20 cellular contexts compared by ENCODE assay signal in the genomic region with DNA sequence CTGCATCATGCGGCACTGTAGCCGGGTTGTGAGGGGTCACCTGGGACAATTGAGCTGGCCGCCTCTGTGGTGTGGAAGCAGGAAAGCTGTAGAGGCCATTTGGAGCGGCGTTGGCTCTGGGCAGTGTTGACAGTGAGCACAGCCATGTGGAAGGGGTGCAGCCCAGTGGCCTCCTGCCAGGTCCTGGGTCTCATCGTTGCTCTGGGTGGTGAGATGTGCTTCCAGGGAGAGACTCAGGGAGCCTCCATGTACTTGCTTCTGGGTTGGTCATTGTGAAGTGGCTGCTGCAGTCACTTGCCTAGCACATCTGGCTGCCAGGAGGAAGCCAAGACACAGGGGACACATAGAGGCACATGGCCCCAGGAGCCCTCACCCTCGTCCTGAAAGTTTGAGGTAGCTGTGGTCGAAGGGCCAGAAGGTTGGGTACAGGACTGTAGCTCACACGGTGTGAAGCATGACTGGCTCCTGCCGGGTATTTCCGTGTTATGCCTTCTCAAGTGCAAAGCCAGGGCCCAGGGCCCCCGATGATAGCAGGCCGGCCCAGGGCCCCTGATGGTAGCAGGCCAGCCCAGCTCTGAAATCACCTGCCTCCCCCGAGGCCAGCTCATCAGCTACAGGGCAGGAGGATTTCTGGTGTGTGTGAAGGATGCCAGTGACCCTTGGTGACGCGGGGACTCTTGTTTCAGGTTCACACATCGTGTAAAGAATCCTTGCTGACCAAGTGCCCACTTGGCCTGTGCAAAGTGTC.
DNase-seq lines count a peak whose midpoint lies in the region; ATAC-seq, FAIRE-seq and TF ChIP-seq lines count a peak whose summit lies in the region.
"Had no signal": no experiment of that assay in that cellular context is flagged by ENCODE, and none has a peak within 500 bp of the region (broad histone marks: within the 10 kb centered on the region; RNA-seq: fewer than 3 reads in every experiment).

No MANE protein-coding gene starts in this region.

- H3K4me3 Mint-ChIP-seq in activated CD4-positive, alpha-beta T cell treated with anti-CD3 and anti-CD28 coated beads, Interleukin-2, amount 10 ng/mL, durations not matched to agents 7 days and 5 days = no peak overlapping the region
- no peak overlapping the region for H3K4me3 Mint-ChIP-seq in activated CD4-positive, alpha-beta T cell treated with anti-CD3 and anti-CD28 coated beads, Interleukin-2, amount 10 ng/mL, durations not matched to agents 24 days and 14 days
- no peak overlapping the region for H3K4me3 Mint-ChIP-seq in activated naive CD8-positive, alpha-beta T cell treated with anti-CD3 and anti-CD28 coated beads, Interleukin-2, amount 10 ng/mL, durations not matched to agents 7 days and 5 days
- no peak overlapping the region for H3K4me3 Mint-ChIP-seq in stimulated activated effector memory CD8-positive, alpha-beta T cell treated with anti-CD3 and anti-CD28 coated beads, Interleukin-12 subunit alpha, Interleukin-12 subunit beta, amount 100 ng/mL, for 72 hours
- H3K4me3 Mint-ChIP-seq: neural progenitor cell; stimulated activated memory B cell treated with anti-CD40 and anti-IgM and Interleukin-4, amounts not matched to agents 10 μg/mL and 1 μg/mL and 100 μg/mL, for 72 hours had no signal

- no peak for ATAC-seq in activated naive CD8-positive, alpha-beta T cell treated with anti-CD3 and anti-CD28 coated beads, Interleukin-2, amount 10 ng/mL, durations not matched to agents 7 days and 5 days (ENCODE audit: low read depth)
- ATAC-seq in right cardiac atrium = peak; percentile 39 to 71
- ATAC-seq in stimulated activated effector memory CD8-positive, alpha-beta T cell treated with anti-CD3 and anti-CD28 coated beads, Interleukin-12 subunit alpha, Interleukin-12 subunit beta, amount 100 ng/mL, for 72 hours = no peak
- ATAC-seq: stimulated activated memory B cell treated with anti-CD40 and anti-IgM and Interleukin-4, amounts not matched to agents 10 μg/mL and 1 μg/mL and 100 μg/mL, for 72 hours had no signal

- no peak overlapping the region for H3K4me3 ChIP-seq in right cardiac atrium (ENCODE audit: low read length)
- H3K4me3 ChIP-seq: neural progenitor cell, tibial nerve had no signal

- no peaks in the 10 kb centered on the region for H3K27me3 ChIP-seq in right cardiac atrium (ENCODE audit: control insufficient read depth, insufficient read depth)
- H3K27me3 ChIP-seq: neural progenitor cell, tibial nerve had no signal

- no peaks in the 10 kb centered on the region for H3K9me3 ChIP-seq in right cardiac atrium (ENCODE audit: control insufficient read depth, low read length)
- H3K9me3 ChIP-seq: tibial nerve had no signal

- DNase-seq in activated CD4-positive, alpha-beta T cell treated with anti-CD3 and anti-CD28 coated beads, Interleukin-2, amount 10 ng/mL, durations not matched to agents 7 days and 5 days = no peak
- no peak for DNase-seq in activated CD4-positive, alpha-beta T cell treated with anti-CD3 and anti-CD28 coated beads, Interleukin-2, amount 10 ng/mL, durations not matched to agents 24 days and 14 days
- DNase-seq in activated naive CD8-positive, alpha-beta T cell treated with anti-CD3 and anti-CD28 coated beads, Interleukin-2, amount 10 ng/mL, durations not matched to agents 7 days and 5 days = peak; percentile 12
- DNase-seq in right cardiac atrium (peak in 1 of 3 donors; percentile 76), iPS-NIHi7 (ENCODE audit: extremely low spot score) (no peak), NCI-H1092 treated with DMSO at 0.1 percent for 48 hours (lab: John Stamatoyannopoulos, UW) (no peak), GM12891 (ENCODE audit: insufficient read length, low spot score) (no peak)
- DNase-seq in stimulated activated effector memory CD8-positive, alpha-beta T cell treated with anti-CD3 and anti-CD28 coated beads, Interleukin-12 subunit alpha, Interleukin-12 subunit beta, amount 100 ng/mL, for 72 hours (ENCODE audit: low spot score in 2 of 2) = no peak
- DNase-seq: activated CD4-positive, alpha-beta T cell treated with anti-CD3 and anti-CD28 coated beads for 48 hours; dermis blood vessel endothelial cell; hippocampal formation; kidney; MV-4-11; NCI-H2029 treated with DMSO at 0.1 percent for 48 hours; retina had no signal

- no peak for FAIRE-seq in GM12891 (lab: Jason Lieb, UNC)
- FAIRE-seq: kidney, TTC549 had no signal

- peaks cover 15% of the 10 kb centered on the region for H3K4me1 Mint-ChIP-seq in activated CD4-positive, alpha-beta T cell treated with anti-CD3 and anti-CD28 coated beads, Interleukin-2, amount 10 ng/mL, durations not matched to agents 7 days and 5 days
- H3K4me1 Mint-ChIP-seq in activated CD4-positive, alpha-beta T cell treated with anti-CD3 and anti-CD28 coated beads, Interleukin-2, amount 10 ng/mL, durations not matched to agents 24 days and 14 days = peaks cover 6% of the 10 kb centered on the region
- H3K4me1 Mint-ChIP-seq in activated naive CD8-positive, alpha-beta T cell treated with anti-CD3 and anti-CD28 coated beads, Interleukin-2, amount 10 ng/mL, durations not matched to agents 7 days and 5 days = peaks cover 9% of the 10 kb centered on the region
- H3K4me1 Mint-ChIP-seq in stimulated activated effector memory CD8-positive, alpha-beta T cell treated with anti-CD3 and anti-CD28 coated beads, Interleukin-12 subunit alpha, Interleukin-12 subunit beta, amount 100 ng/mL, for 72 hours = peaks cover 21% of the 10 kb centered on the region
- H3K4me1 Mint-ChIP-seq: neural progenitor cell had no signal

- 70% methylated on average over 17 of the region's 17 CpGs for WGBS in right cardiac atrium

- CTCF ChIA-PET in activated CD4-positive, alpha-beta T cell treated with anti-CD3 and anti-CD28 coated beads, Interleukin-2, amount 10 ng/mL, durations not matched to agents 7 days and 5 days (lab: Charles Lee) = interaction anchor here (0.7 kb wide), 1 partner anchor 22 kb away, joined by 3 read pairs; no protein-coding TSS in a partner anchor

- H3K4me1 ChIP-seq in right cardiac atrium (ENCODE audit: control insufficient read depth, insufficient read depth, low read length) = peaks cover 4% of the 10 kb centered on the region
- H3K4me1 ChIP-seq: neural progenitor cell, tibial nerve had no signal

- POLR2A ChIA-PET in activated CD4-positive, alpha-beta T cell treated with anti-CD3 and anti-CD28 coated beads, Interleukin-2, amount 10 ng/mL, durations not matched to agents 7 days and 5 days (lab: Charles Lee) = no interaction called here
- POLR2A ChIA-PET in activated naive CD8-positive, alpha-beta T cell treated with anti-CD3 and anti-CD28 coated beads, Interleukin-2, amount 10 ng/mL, durations not matched to agents 7 days and 5 days (lab: Charles Lee) = no interaction called here

- peak overlapping the region; percentile 1 for H3K27ac Mint-ChIP-seq in activated CD4-positive, alpha-beta T cell treated with anti-CD3 and anti-CD28 coated beads, Interleukin-2, amount 10 ng/mL, durations not matched to agents 7 days and 5 days
- H3K27ac Mint-ChIP-seq in activated CD4-positive, alpha-beta T cell treated with anti-CD3 and anti-CD28 coated beads, Interleukin-2, amount 10 ng/mL, durations not matched to agents 24 days and 14 days = no peak overlapping the region
- H3K27ac Mint-ChIP-seq in activated naive CD8-positive, alpha-beta T cell treated with anti-CD3 and anti-CD28 coated beads, Interleukin-2, amount 10 ng/mL, durations not matched to agents 7 days and 5 days = no peak overlapping the region
- peak overlapping the region; percentile 64 for H3K27ac Mint-ChIP-seq in stimulated activated effector memory CD8-positive, alpha-beta T cell treated with anti-CD3 and anti-CD28 coated beads, Interleukin-12 subunit alpha, Interleukin-12 subunit beta, amount 100 ng/mL, for 72 hours
- H3K27ac Mint-ChIP-seq: neural progenitor cell; stimulated activated memory B cell treated with anti-CD40 and anti-IgM and Interleukin-4, amounts not matched to agents 10 μg/mL and 1 μg/mL and 100 μg/mL, for 72 hours had no signal

- peaks cover 41% of the 10 kb centered on the region for H3K36me3 Mint-ChIP-seq in activated CD4-positive, alpha-beta T cell treated with anti-CD3 and anti-CD28 coated beads, Interleukin-2, amount 10 ng/mL, durations not matched to agents 7 days and 5 days (ENCODE audit: low read depth)
- peaks cover 34% of the 10 kb centered on the region for H3K36me3 Mint-ChIP-seq in activated CD4-positive, alpha-beta T cell treated with anti-CD3 and anti-CD28 coated beads, Interleukin-2, amount 10 ng/mL, durations not matched to agents 24 days and 14 days (ENCODE audit: low read depth)
- peaks cover 7% of the 10 kb centered on the region for H3K36me3 Mint-ChIP-seq in activated naive CD8-positive, alpha-beta T cell treated with anti-CD3 and anti-CD28 coated beads, Interleukin-2, amount 10 ng/mL, durations not matched to agents 7 days and 5 days
- peaks cover 61% of the 10 kb centered on the region for H3K36me3 Mint-ChIP-seq in stimulated activated effector memory CD8-positive, alpha-beta T cell treated with anti-CD3 and anti-CD28 coated beads, Interleukin-12 subunit alpha, Interleukin-12 subunit beta, amount 100 ng/mL, for 72 hours

- no peaks in the 10 kb centered on the region for H3K27me3 Mint-ChIP-seq in activated CD4-positive, alpha-beta T cell treated with anti-CD3 and anti-CD28 coated beads, Interleukin-2, amount 10 ng/mL, durations not matched to agents 7 days and 5 days
- H3K27me3 Mint-ChIP-seq in activated CD4-positive, alpha-beta T cell treated with anti-CD3 and anti-CD28 coated beads, Interleukin-2, amount 10 ng/mL, durations not matched to agents 24 days and 14 days = no peaks in the 10 kb centered on the region
- H3K27me3 Mint-ChIP-seq in activated naive CD8-positive, alpha-beta T cell treated with anti-CD3 and anti-CD28 coated beads, Interleukin-2, amount 10 ng/mL, durations not matched to agents 7 days and 5 days = no peaks in the 10 kb centered on the region
- H3K27me3 Mint-ChIP-seq: stimulated activated memory B cell treated with anti-CD40 and anti-IgM and Interleukin-4, amounts not matched to agents 10 μg/mL and 1 μg/mL and 100 μg/mL, for 72 hours had no signal

- no peaks in the 10 kb centered on the region for H3K9me3 Mint-ChIP-seq in activated CD4-positive, alpha-beta T cell treated with anti-CD3 and anti-CD28 coated beads, Interleukin-2, amount 10 ng/mL, durations not matched to agents 7 days and 5 days
- no peaks in the 10 kb centered on the region for H3K9me3 Mint-ChIP-seq in activated CD4-positive, alpha-beta T cell treated with anti-CD3 and anti-CD28 coated beads, Interleukin-2, amount 10 ng/mL, durations not matched to agents 24 days and 14 days
- no peaks in the 10 kb centered on the region for H3K9me3 Mint-ChIP-seq in activated naive CD8-positive, alpha-beta T cell treated with anti-CD3 and anti-CD28 coated beads, Interleukin-2, amount 10 ng/mL, durations not matched to agents 7 days and 5 days
- no peaks in the 10 kb centered on the region for H3K9me3 Mint-ChIP-seq in stimulated activated effector memory CD8-positive, alpha-beta T cell treated with anti-CD3 and anti-CD28 coated beads, Interleukin-12 subunit alpha, Interleukin-12 subunit beta, amount 100 ng/mL, for 72 hours
- H3K9me3 Mint-ChIP-seq: neural progenitor cell had no signal

- no peak overlapping the region for H3K27ac ChIP-seq in right cardiac atrium (ENCODE audit: low read length)
- H3K27ac ChIP-seq: KMS-11, neural progenitor cell, tibial nerve had no signal

- intact Hi-C loops in activated CD4-positive, alpha-beta T cell treated with anti-CD3 and anti-CD28 coated beads, Interleukin-2, amount 10 ng/mL, durations not matched to agents 24 days and 14 days (cut with micrococcal nuclease) = no loop called here
- intact Hi-C loops in right cardiac atrium (cut with DNase I) = no loop called here

- no peak for TF ChIP-seq POLR2A in GM12891 (IDR thresholded peaks at IDR 0.05; ENCODE audit: low read depth, low read length)

Comparison
In these comparisons a context has a peak if more than half of its experiments do, and no peak if none do; other contexts are left out.
1. H3K27ac Mint-ChIP-seq: peak in activated CD4-positive, alpha-beta T cell treated with anti-CD3 and anti-CD28 coated beads, Interleukin-2, amount 10 ng/mL, durations not matched to agents 7 days and 5 days (single experiment) and stimulated activated effector memory CD8-positive, alpha-beta T cell treated with anti-CD3 and anti-CD28 coated beads, Interleukin-12 subunit alpha, Interleukin-12 subunit beta, amount 100 ng/mL, for 72 hours (single experiment); none in activated CD4-positive, alpha-beta T cell treated with anti-CD3 and anti-CD28 coated beads, Interleukin-2, amount 10 ng/mL, durations not matched to agents 24 days and 14 days (single experiment) and activated naive CD8-positive, alpha-beta T cell treated with anti-CD3 and anti-CD28 coated beads, Interleukin-2, amount 10 ng/mL, durations not matched to agents 7 days and 5 days (single experiment).
2. ATAC-seq: peak in right cardiac atrium (2 of 2); none in activated naive CD8-positive, alpha-beta T cell treated with anti-CD3 and anti-CD28 coated beads, Interleukin-2, amount 10 ng/mL, durations not matched to agents 7 days and 5 days (single experiment) and stimulated activated effector memory CD8-positive, alpha-beta T cell treated with anti-CD3 and anti-CD28 coated beads, Interleukin-12 subunit alpha, Interleukin-12 subunit beta, amount 100 ng/mL, for 72 hours (single experiment).